8 cellular contexts compared by ENCODE assay signal in the genomic region with DNA sequence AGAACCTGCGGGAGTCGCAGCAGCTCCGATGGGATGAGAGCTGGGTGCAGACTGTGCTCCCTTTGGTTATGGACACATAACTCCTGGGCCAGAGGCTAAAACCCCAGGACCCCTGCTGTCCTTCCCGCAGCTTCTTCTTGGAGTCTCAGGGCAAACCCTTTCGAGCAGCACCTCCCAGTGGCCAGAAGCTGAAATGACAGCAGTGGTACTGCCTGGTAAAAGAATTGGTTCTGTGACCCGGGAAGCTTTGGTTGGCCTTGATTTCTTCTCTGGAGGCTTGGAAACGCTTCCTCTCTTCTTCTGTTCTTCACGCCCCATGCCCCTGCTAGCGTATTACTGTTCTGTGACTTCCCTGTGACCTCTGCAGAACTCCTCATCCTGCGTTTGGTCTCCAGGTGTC. TPM values are rescaled to one million over a fixed set of nuclear protein-coding genes. Genes with fewer than 3 reads are reported as not detected.
DNase-seq lines count a peak whose midpoint lies in the region; ATAC-seq and TF ChIP-seq lines count a peak whose summit lies in the region.
"Not testable (repeated sequence)": the region's sequence is repeated elsewhere in the genome, so short reads cannot be mapped to it uniquely, and the experiment has no call there.

No MANE protein-coding gene starts in this region.

- H3K4me1 ChIP-seq in hepatocyte (ENCODE audit: insufficient read depth); testis: not testable (repeated sequence)

- H3K9me2 ChIP-seq in hepatocyte (replicated peaks; ENCODE audit: insufficient read depth), result not testable (repeated sequence)

- not testable (repeated sequence) for H3K9me3 Mint-ChIP-seq in central memory CD8-positive, alpha-beta T cell

- H3K4me1 Mint-ChIP-seq in central memory CD8-positive, alpha-beta T cell, result not testable (repeated sequence)

- WGBS in hepatocyte (ENCODE audit: low lambda C conversion rate, missing lambda C conversion rate), result 69% methylated on average over 10 of the region's 10 CpGs
- 71 to 77% methylated on average over 8 to 10 of the region's 10 CpGs for WGBS in testis, 2 donors

- not testable (repeated sequence) for ATAC-seq in central memory CD8-positive, alpha-beta T cell (replicated peaks; ENCODE audit: extremely low read depth, poor library complexity, severe bottlenecking)

- not testable (repeated sequence) for H3K4me2 ChIP-seq in hepatocyte

- not testable (repeated sequence) for H3K27me3 ChIP-seq in hepatocyte, testis

- not testable (repeated sequence) for H3K27ac Mint-ChIP-seq in central memory CD8-positive, alpha-beta T cell (ENCODE audit: low read depth)

- TF ChIP-seq CTCF in hepatocyte (IDR thresholded peaks at IDR 0.05; ENCODE audit: poor library complexity) (peak; percentile 61), testis (IDR thresholded peaks at IDR 0.05) (peak in 2 of 3 experiments; percentile 45 to 55)

- not testable (repeated sequence) for H3K27ac ChIP-seq in hepatocyte, testis

- not testable (repeated sequence) for TF ChIP-seq POLR2A in testis (IDR thresholded peaks at IDR 0.05)

- not testable (repeated sequence) for H3K4me3 ChIP-seq in hepatocyte, testis

- H3K4me3 Mint-ChIP-seq in central memory CD8-positive, alpha-beta T cell, result not testable (repeated sequence)

- intact Hi-C loops in testis (cut with DNase I; ENCODE audit: low total_unique reads), result not testable (repeated sequence)

- H3K27me3 Mint-ChIP-seq in central memory CD8-positive, alpha-beta T cell, result not testable (repeated sequence)

- DNase-seq in DMS114 treated with DMSO at 0.1 percent for 48 hours (lab: John Stamatoyannopoulos, UW; ENCODE audit: unreplicated experiment) (peak; percentile 11), LHCN-M2 (ENCODE audit: low read depth) (peak; percentile 45), RKO (ENCODE audit: low spot score) (peak; percentile 57), hepatocyte (ENCODE audit: low spot score) (peak; percentile 62), pons (ENCODE audit: low spot score) (peak; percentile 39), testis (peak; percentile 62)
- peak; percentile 55 for DNase-seq in activated CD8-positive, alpha-beta memory T cell treated with anti-CD3 and anti-CD28 coated beads, Interleukin-2, amount 50 U/mL, for 4 hours
- peak; percentile 31 to 34 for DNase-seq in central memory CD8-positive, alpha-beta T cell (ENCODE audit: low spot score in 2 of 2)

- not testable (repeated sequence) for H3K36me3 ChIP-seq in hepatocyte (replicated peaks; ENCODE audit: insufficient read depth, low read depth); testis (ENCODE audit: low read depth, missing control alignments)

- H3K36me3 Mint-ChIP-seq in central memory CD8-positive, alpha-beta T cell (ENCODE audit: insufficient read depth), result peaks cover 29% of the 10 kb centered on the region

- H3K9me3 ChIP-seq in hepatocyte (ENCODE audit: low read depth); testis: not testable (repeated sequence)

- not testable (repeated sequence) for H2AFZ ChIP-seq in hepatocyte

- not testable (repeated sequence) for H4K20me1 ChIP-seq in hepatocyte (ENCODE audit: insufficient read depth, poor library complexity, severe bottlenecking)

- H3K79me2 ChIP-seq in hepatocyte, result not testable (repeated sequence)

RNA-seq across cellular contexts. Expression of a gene that starts 12.8 kb away (rescaled TPM):
- total RNA-seq in LHCN-M2 (2014; rRNA removed) (26.1 and 30.0 TPM in 2 replicates), hepatocyte (5.8 and 16.5 TPM in 2 replicates), testis (10 to 100 TPM; 20.3 to 20.6 TPM)
- 14.9 TPM for polyA plus RNA-seq in LHCN-M2 (2012)
- polyA plus RNA-seq in hepatocyte (16.1 and 16.7 TPM in 2 replicates), testis (ENCODE audit: insufficient read depth, low read depth, low replicate concordance) (36.7 TPM)

RNA-seq across cellular contexts. Expression of a gene that starts 13.2 kb away (rescaled TPM):
- total RNA-seq in LHCN-M2 (2014; rRNA removed) (33.2 and 75.0 TPM in 2 replicates), hepatocyte (37.9 and 63.6 TPM in 2 replicates), testis (10 to 100 TPM; 34.3 to 35.9 TPM)
- 25.6 TPM for polyA plus RNA-seq in LHCN-M2 (2012)
- polyA plus RNA-seq in hepatocyte (45.5 and 51.9 TPM in 2 replicates), testis (ENCODE audit: insufficient read depth, low read depth, low replicate concordance) (54.3 TPM)

RNA-seq across cellular contexts. Expression of a gene that starts 19.0 kb away (rescaled TPM):
- total RNA-seq in LHCN-M2 (2014; rRNA removed), result 0.26 TPM in 1 of 2 replicates, not detected in the other
- polyA plus RNA-seq in LHCN-M2 (2012), result not detected
- 1.1 and 4.5 TPM in 2 replicates for total RNA-seq in hepatocyte
- 2.0 and 3.8 TPM in 2 replicates for polyA plus RNA-seq in hepatocyte
- total RNA-seq in testis, result 1 to 10 TPM; 1.2 to 2.4 TPM
- 10.8 TPM for polyA plus RNA-seq in testis (ENCODE audit: insufficient read depth, low read depth, low replicate concordance)

RNA-seq across cellular contexts. Expression of a gene that starts 51.1 kb away (rescaled TPM):
- total RNA-seq in LHCN-M2 (2014; rRNA removed), result 33.7 and 57.6 TPM in 2 replicates
- 12.5 TPM for polyA plus RNA-seq in LHCN-M2 (2012)
- 30.5 and 32.2 TPM in 2 replicates for total RNA-seq in hepatocyte
- polyA plus RNA-seq in hepatocyte, result 33.7 and 35.7 TPM in 2 replicates
- 10 to 100 TPM; 38.7 to 39.0 TPM for total RNA-seq in testis
- polyA plus RNA-seq in testis (ENCODE audit: insufficient read depth, low read depth, low replicate concordance), result 11.4 TPM

Comparison
In these comparisons a context has a peak if more than half of its experiments do, and no peak if none do; other contexts are left out.
1. DNase-seq: peak in every context shown above with its lines; median percentile 62 in hepatocyte; 62 in testis; 57 in RKO; 55 in activated CD8-positive, alpha-beta memory T cell treated with anti-CD3 and anti-CD28 coated beads, Interleukin-2, amount 50 U/mL, for 4 hours; 45 in LHCN-M2; 39 in pons; 32 in central memory CD8-positive, alpha-beta T cell; 11 in DMS114 treated with DMSO at 0.1 percent for 48 hours.